ENCODE assay signal across 1 cellular context in the genomic region with DNA sequence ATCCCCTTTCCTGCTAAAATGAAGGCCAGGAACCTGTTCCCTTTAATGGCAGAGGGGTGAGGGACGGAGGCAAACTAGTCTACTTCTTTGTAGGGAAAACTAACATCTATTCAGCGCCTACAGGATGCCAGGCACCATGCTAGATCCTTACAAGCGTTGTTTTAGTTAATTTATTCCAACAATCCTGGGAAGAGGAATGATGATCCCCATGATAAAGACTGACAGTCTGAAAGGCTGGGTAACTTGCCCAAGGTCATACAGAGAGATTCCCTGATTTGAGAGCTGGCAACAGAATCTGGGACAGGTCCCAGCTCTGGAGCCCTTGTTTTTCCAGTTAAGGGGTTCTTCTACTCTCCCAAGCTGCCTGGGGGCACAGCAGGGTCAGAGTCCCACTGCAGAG.
TF ChIP-seq lines count a peak whose summit lies in the region.

No MANE protein-coding gene starts in this region.

TF ChIP-seq in H1, 55 proteins besides CTCF, POLR2A, EP300 and RAD21:
- no peak for TF ChIP-seq SIN3A (conservative IDR thresholded peaks at IDR 0.05 in 1 of 2, IDR thresholded peaks at IDR 0.05 in 1 of 2; ENCODE audit: low read depth in 1 of 2, low read length in 2 of 2)
- TF ChIP-seq KDM1A (IDR thresholded peaks at IDR 0.05; ENCODE audit: borderline replicate concordance, low read length), result no peak
- no peak for TF ChIP-seq SAP30 (IDR thresholded peaks at IDR 0.05; ENCODE audit: insufficient read depth, insufficient replicate concordance, low read length)
- no peak for TF ChIP-seq CBX8 (IDR thresholded peaks at IDR 0.05; ENCODE audit: borderline replicate concordance, low read depth, low read length)
- TF ChIP-seq, protein P1, sequence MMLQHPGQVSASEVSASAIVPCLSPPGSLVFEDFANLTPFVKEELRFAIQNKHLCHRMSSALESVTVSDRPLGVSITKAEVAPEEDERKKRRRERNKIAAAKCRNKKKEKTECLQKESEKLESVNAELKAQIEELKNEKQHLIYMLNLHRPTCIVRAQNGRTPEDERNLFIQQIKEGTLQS (IDR thresholded peaks at IDR 0.05; ENCODE audit: insufficient read depth, low read depth, low read length), result no peak
- no peak for TF ChIP-seq SP4 (IDR thresholded peaks at IDR 0.05; ENCODE audit: low read length)
